ENCODE assay signal across 1 cellular context in the genomic region with DNA sequence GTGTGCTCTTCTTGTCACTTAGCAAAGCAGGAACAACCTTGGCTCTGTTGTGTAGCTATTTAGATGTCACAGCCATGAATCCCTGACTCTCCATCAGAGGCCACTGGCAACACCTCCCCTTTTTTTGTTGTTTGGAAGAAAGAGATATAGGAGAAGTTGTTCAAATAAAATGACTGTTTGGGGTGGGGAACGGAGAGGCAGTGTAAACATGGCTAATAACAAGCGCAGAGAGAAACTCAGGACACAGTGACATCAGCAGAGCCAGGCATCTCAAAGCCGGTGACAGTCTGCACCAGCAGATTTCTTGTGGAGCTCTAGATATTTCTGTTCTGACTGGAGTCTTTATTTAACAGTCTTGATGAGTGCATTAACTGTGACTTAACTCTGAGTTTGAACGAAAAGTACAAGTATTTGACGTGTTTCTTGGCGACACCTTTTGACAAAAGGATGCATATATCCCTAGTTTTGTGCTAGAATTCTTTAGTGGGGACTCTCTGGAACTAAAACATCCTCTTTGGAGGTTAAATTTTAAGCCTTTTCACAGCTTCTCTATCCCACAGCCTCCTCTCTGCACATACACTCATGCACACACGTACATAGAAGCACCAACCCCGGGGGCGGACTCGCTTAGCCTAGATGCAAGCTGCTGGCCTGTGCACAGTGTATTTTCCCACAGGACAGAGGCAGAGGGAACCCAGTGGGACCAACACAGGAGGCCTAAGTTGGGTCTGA.
TF ChIP-seq lines count a peak whose summit lies in the region.

No MANE protein-coding gene starts in this region.

TF ChIP-seq in SK-N-SH, 30 proteins besides CTCF, POLR2A, EP300 and RAD21 (continued from another document):
- TF ChIP-seq, protein P1, sequence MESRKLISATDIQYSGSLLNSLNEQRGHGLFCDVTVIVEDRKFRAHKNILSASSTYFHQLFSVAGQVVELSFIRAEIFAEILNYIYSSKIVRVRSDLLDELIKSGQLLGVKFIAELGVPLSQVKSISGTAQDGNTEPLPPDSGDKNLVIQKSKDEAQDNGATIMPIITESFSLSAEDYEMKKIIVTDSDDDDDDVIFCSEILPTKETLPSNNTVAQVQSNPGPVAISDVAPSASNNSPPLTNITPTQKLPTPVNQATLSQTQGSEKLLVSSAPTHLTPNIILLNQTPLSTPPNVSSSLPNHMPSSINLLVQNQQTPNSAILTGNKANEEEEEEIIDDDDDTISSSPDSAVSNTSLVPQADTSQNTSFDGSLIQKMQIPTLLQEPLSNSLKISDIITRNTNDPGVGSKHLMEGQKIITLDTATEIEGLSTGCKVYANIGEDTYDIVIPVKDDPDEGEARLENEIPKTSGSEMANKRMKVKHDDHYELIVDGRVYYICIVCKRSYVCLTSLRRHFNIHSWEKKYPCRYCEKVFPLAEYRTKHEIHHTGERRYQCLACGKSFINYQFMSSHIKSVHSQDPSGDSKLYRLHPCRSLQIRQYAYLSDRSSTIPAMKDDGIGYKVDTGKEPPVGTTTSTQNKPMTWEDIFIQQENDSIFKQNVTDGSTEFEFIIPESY (IDR thresholded peaks at IDR 0.05; ENCODE audit: borderline replicate concordance, low read depth), result no peak
- TF ChIP-seq FOXM1 (IDR thresholded peaks at IDR 0.05; ENCODE audit: low read depth) (no peak), FOSL2 (IDR thresholded peaks at IDR 0.05; ENCODE audit: borderline replicate concordance, low read depth) (no peak), GABPA (IDR thresholded peaks at IDR 0.05; ENCODE audit: low read depth) (no peak), TAF1 (IDR thresholded peaks at IDR 0.05; ENCODE audit: borderline replicate concordance, low read depth, low read length) (no peak)
